Comparison of ENCODE assay signal across 23 cellular contexts in the genomic region with DNA sequence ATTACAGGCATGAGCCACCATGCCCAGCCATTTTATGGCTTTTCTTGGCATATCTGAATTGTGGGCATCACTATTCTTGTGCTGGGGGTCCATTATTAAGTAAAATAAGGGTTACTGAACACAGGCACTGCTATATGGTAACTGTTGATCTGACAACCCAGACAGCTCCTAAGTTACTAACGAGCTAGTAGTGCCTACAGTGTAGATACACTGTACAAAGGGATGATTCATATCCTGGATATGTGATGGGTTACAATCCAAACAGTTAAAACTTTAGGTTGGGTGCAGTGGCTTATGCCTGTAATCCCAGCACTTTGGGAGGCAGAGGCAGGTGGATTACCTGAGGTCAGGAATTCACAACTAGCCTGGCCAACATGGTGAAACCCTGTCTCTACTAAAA. TPM values are rescaled to one million over a fixed set of nuclear protein-coding genes. Genes with fewer than 3 reads are reported as not detected.
DNase-seq lines count a peak whose midpoint lies in the region; ATAC-seq, FAIRE-seq and TF ChIP-seq lines count a peak whose summit lies in the region.
"Had no signal": no experiment of that assay in that cellular context is flagged by ENCODE, and none has a peak within 500 bp of the region (broad histone marks: within the 10 kb centered on the region; RNA-seq: fewer than 3 reads in every experiment).

No MANE protein-coding gene starts in this region.

- H3K4me1 Mint-ChIP-seq in HFFc6 (ENCODE audit: low read depth): peaks cover 23% of the 10 kb centered on the region
- peaks cover 20% of the 10 kb centered on the region for H3K4me1 Mint-ChIP-seq in activated CD8-positive, alpha-beta T cell treated with anti-CD3 and anti-CD28 coated beads, Interleukin-2, amount 10 ng/mL, durations not matched to agents 7 days and 5 days (ENCODE audit: low read depth)

- H3K27me3 ChIP-seq in bronchial epithelial cell (ENCODE audit: control insufficient read depth, insufficient read depth, low read length): no peaks in the 10 kb centered on the region
- no peaks in the 10 kb centered on the region for H3K27me3 ChIP-seq in neutrophil

- H3K27me3 Mint-ChIP-seq in HFFc6 (ENCODE audit: insufficient read depth): no peaks in the 10 kb centered on the region; the same call in none of the 2 replicates
- H3K27me3 Mint-ChIP-seq in activated CD8-positive, alpha-beta T cell treated with anti-CD3 and anti-CD28 coated beads, Interleukin-2, amount 10 ng/mL, durations not matched to agents 7 days and 5 days (ENCODE audit: low read depth): peaks cover 30% of the 10 kb centered on the region

- POLR2A ChIA-PET in activated CD8-positive, alpha-beta T cell treated with anti-CD3 and anti-CD28 coated beads, Interleukin-2, amount 10 ng/mL, durations not matched to agents 7 days and 5 days (lab: Charles Lee): no interaction called here

- no peak for FAIRE-seq in bronchial epithelial cell (lab: Jason Lieb, UNC)
- FAIRE-seq: RCC 7860 had no signal

- TF ChIP-seq CTCF in HFFc6 (IDR thresholded peaks at IDR 0.05) (no peak), bronchial epithelial cell (IDR thresholded peaks at IDR 0.05; ENCODE audit: insufficient read depth, low read length, severe bottlenecking) (no peak), neutrophil (IDR thresholded peaks at IDR 0.05) (no peak)

- peak overlapping the region; percentile 31 for H3K27ac ChIP-seq in neutrophil
- H3K27ac ChIP-seq: SK-N-MC had no signal

- no peaks in the 10 kb centered on the region for H3K36me3 ChIP-seq in bronchial epithelial cell (ENCODE audit: control insufficient read depth, insufficient read depth, low read length)
- no peaks in the 10 kb centered on the region for H3K36me3 ChIP-seq in neutrophil

- H3K4me3 ChIP-seq in bronchial epithelial cell (ENCODE audit: low read depth, low read length) (no peak overlapping the region), neutrophil (ENCODE audit: low read depth in 1 of 2, low read length in 1 of 2) (no peak overlapping the region)
- H3K4me3 ChIP-seq: SK-N-MC had no signal

- no peak overlapping the region for H3K4me3 Mint-ChIP-seq in HFFc6
- no peak overlapping the region for H3K4me3 Mint-ChIP-seq in activated CD8-positive, alpha-beta T cell treated with anti-CD3 and anti-CD28 coated beads, Interleukin-2, amount 10 ng/mL, durations not matched to agents 7 days and 5 days
- H3K4me3 Mint-ChIP-seq: CD8-positive, alpha-beta memory T cell had no signal

- CTCF ChIA-PET in activated CD8-positive, alpha-beta T cell treated with anti-CD3 and anti-CD28 coated beads, Interleukin-2, amount 10 ng/mL, durations not matched to agents 7 days and 5 days (lab: Charles Lee): no interaction called here

- DNase-seq in Daoy (ENCODE audit: low read depth) (peak; percentile 31), HFFc6 (peak; percentile 11), bronchial epithelial cell (ENCODE audit: low read depth) (peak; percentile 67), NCI-H146 treated with DMSO at 0.1 percent for 48 hours (lab: John Stamatoyannopoulos, UW; ENCODE audit: unreplicated experiment) (no peak), left cardiac atrium (no peak), RKO (ENCODE audit: low spot score) (no peak)
- DNase-seq in activated CD8-positive, alpha-beta T cell treated with anti-CD3 and anti-CD28 coated beads, Interleukin-2, amount 10 ng/mL, durations not matched to agents 7 days and 5 days: no peak
- DNase-seq: CD8-positive, alpha-beta memory T cell; DMS79; GDM1; GOT3; IMR-90; Karpas-422; MM.1S; NCI-H1092; NCI-H146; NCI-H2081; NCI-H2171 treated with DMSO at 0.1 percent for 48 hours; NCI-H446 treated with DMSO at 0.1 percent for 48 hours; Right ventricle myocardium superior had no signal

- H3K9me3 Mint-ChIP-seq in HFFc6: peaks cover 14% of the 10 kb centered on the region
- peaks cover 16% of the 10 kb centered on the region for H3K9me3 Mint-ChIP-seq in activated CD8-positive, alpha-beta T cell treated with anti-CD3 and anti-CD28 coated beads, Interleukin-2, amount 10 ng/mL, durations not matched to agents 7 days and 5 days (ENCODE audit: insufficient read depth)

- H3K36me3 Mint-ChIP-seq in HFFc6 (ENCODE audit: low read depth): peaks cover 12% of the 10 kb centered on the region
- peaks cover 2% of the 10 kb centered on the region for H3K36me3 Mint-ChIP-seq in activated CD8-positive, alpha-beta T cell treated with anti-CD3 and anti-CD28 coated beads, Interleukin-2, amount 10 ng/mL, durations not matched to agents 7 days and 5 days (ENCODE audit: low read depth)

- H3K4me1 ChIP-seq in neutrophil (ENCODE audit: control insufficient read depth in 1 of 2, insufficient read depth in 1 of 2, low read depth in 1 of 2, low read length in 1 of 2): peaks cover 49 to 55% of the 10 kb centered on the region in 2 experiments

- ATAC-seq in activated CD8-positive, alpha-beta T cell treated with anti-CD3 and anti-CD28 coated beads, Interleukin-2, amount 10 ng/mL, durations not matched to agents 7 days and 5 days: no peak
- ATAC-seq in left cardiac atrium: no peak

- no peaks in the 10 kb centered on the region for H3K9me3 ChIP-seq in neutrophil

- intact Hi-C loops in left cardiac atrium (cut with DNase I): no loop called here

- H3K27ac Mint-ChIP-seq in HFFc6: no peak overlapping the region
- no peak overlapping the region for H3K27ac Mint-ChIP-seq in activated CD8-positive, alpha-beta T cell treated with anti-CD3 and anti-CD28 coated beads, Interleukin-2, amount 10 ng/mL, durations not matched to agents 7 days and 5 days

RNA-seq across cellular contexts. Expression of a gene that starts 4.3 kb away (rescaled TPM):
- 0.11 TPM in 1 of 2 replicates, not detected in the other for total RNA-seq in Daoy (2014; rRNA removed; shearing (Covaris generic))
- total RNA-seq in HFFc6 (2021; fragmentation: NEBNext Ultra II Directional; extraction: Animal tissue kit (Norgen Biotek cat#: 25700)): 1 to 10 TPM in 5 of 6 experiments, under 1 TPM in 1; 0.84 to 1.9 (median 1.3) TPM
- 2.3 and 3.2 TPM in 2 replicates for total RNA-seq in bronchial epithelial cell
- under 1 TPM; 0.42 to 0.45 TPM for total RNA-seq in activated CD8-positive, alpha-beta T cell treated with anti-CD3 and anti-CD28 coated beads, Interleukin-2, amount 10 ng/mL, durations not matched to agents 7 days and 5 days
- 100 to 1,000 TPM in 1 of 2 donors, 10 to 100 TPM in 1; 73.9 to 107 TPM for total RNA-seq in left cardiac atrium

RNA-seq across cellular contexts. Expression of a gene that starts 10.5 kb away (rescaled TPM):
- 19.1 and 38.7 TPM in 2 replicates for total RNA-seq in Daoy (2014; rRNA removed; shearing (Covaris generic))
- total RNA-seq in HFFc6 (2021; fragmentation: NEBNext Ultra II Directional; extraction: Animal tissue kit (Norgen Biotek cat#: 25700)): 1 to 10 TPM; 3.6 to 7.2 (median 6.1) TPM
- total RNA-seq in bronchial epithelial cell (15.7 and 18.2 TPM in 2 replicates), left cardiac atrium (1 to 10 TPM; 3.9 to 6.4 TPM)
- 10 to 100 TPM; 30.5 to 36.5 TPM for total RNA-seq in activated CD8-positive, alpha-beta T cell treated with anti-CD3 and anti-CD28 coated beads, Interleukin-2, amount 10 ng/mL, durations not matched to agents 7 days and 5 days

RNA-seq across cellular contexts. Expression of a gene that starts 18.7 kb away (rescaled TPM):
- total RNA-seq in Daoy (2014; rRNA removed; shearing (Covaris generic)): 64.1 and 70.2 TPM in 2 replicates
- total RNA-seq in HFFc6 (2021; fragmentation: NEBNext Ultra II Directional; extraction: Animal tissue kit (Norgen Biotek cat#: 25700)): 10 to 100 TPM; 60.5 to 73.9 (median 67.0) TPM
- total RNA-seq in bronchial epithelial cell (16.8 and 46.5 TPM in 2 replicates), left cardiac atrium (100 to 1,000 TPM in 1 of 2 donors, 10 to 100 TPM in 1; 98.2 to 108 TPM)
- 10 to 100 TPM; 81.6 to 84.0 TPM for total RNA-seq in activated CD8-positive, alpha-beta T cell treated with anti-CD3 and anti-CD28 coated beads, Interleukin-2, amount 10 ng/mL, durations not matched to agents 7 days and 5 days

RNA-seq across cellular contexts. Expression of a gene that starts 18.9 kb away (rescaled TPM):
- total RNA-seq in Daoy (2014; rRNA removed; shearing (Covaris generic)): 138 and 190 TPM in 2 replicates
- 100 to 1,000 TPM in 4 of 6 experiments, 10 to 100 TPM in 2; 83.3 to 116 (median 109) TPM for total RNA-seq in HFFc6 (2021; fragmentation: NEBNext Ultra II Directional; extraction: Animal tissue kit (Norgen Biotek cat#: 25700))
- total RNA-seq in bronchial epithelial cell: 58.4 and 98.7 TPM in 2 replicates
- total RNA-seq in activated CD8-positive, alpha-beta T cell treated with anti-CD3 and anti-CD28 coated beads, Interleukin-2, amount 10 ng/mL, durations not matched to agents 7 days and 5 days: 100 to 1,000 TPM in 1 of 2 experiments, 10 to 100 TPM in 1; 92.1 to 104 TPM
- 10 to 100 TPM; 59.6 to 62.8 TPM for total RNA-seq in left cardiac atrium

RNA-seq across cellular contexts. Expression of a gene that starts 36.0 kb away (rescaled TPM):
- total RNA-seq in Daoy (2014; rRNA removed; shearing (Covaris generic)): 16.8 and 22.5 TPM in 2 replicates
- 10 to 100 TPM; 23.7 to 28.3 (median 25.8) TPM for total RNA-seq in HFFc6 (2021; fragmentation: NEBNext Ultra II Directional; extraction: Animal tissue kit (Norgen Biotek cat#: 25700))
- total RNA-seq in bronchial epithelial cell: 35.7 and 40.8 TPM in 2 replicates
- 10 to 100 TPM; 40.1 to 41.1 TPM for total RNA-seq in activated CD8-positive, alpha-beta T cell treated with anti-CD3 and anti-CD28 coated beads, Interleukin-2, amount 10 ng/mL, durations not matched to agents 7 days and 5 days
- 10 to 100 TPM; 11.0 to 15.4 TPM for total RNA-seq in left cardiac atrium

Comparison
In these comparisons a context has a peak if more than half of its experiments do, and no peak if none do; other contexts are left out.
1. DNase-seq: peak in Daoy (single experiment), HFFc6 (single experiment) and bronchial epithelial cell (single experiment); none in NCI-H146 treated with DMSO at 0.1 percent for 48 hours (single experiment), activated CD8-positive, alpha-beta T cell treated with anti-CD3 and anti-CD28 coated beads, Interleukin-2, amount 10 ng/mL, durations not matched to agents 7 days and 5 days (single experiment), left cardiac atrium (single experiment) and RKO (single experiment).
2. RNA of a gene that starts 4.3 kb away (total RNA-seq): 73.9 to 107 TPM in left cardiac atrium; 2.3 to 3.2 TPM in bronchial epithelial cell, 0.84 to 1.9 TPM in HFFc6, 0.42 to 0.45 TPM in activated CD8-positive, alpha-beta T cell treated with anti-CD3 and anti-CD28 coated beads, Interleukin-2, amount 10 ng/mL, durations not matched to agents 7 days and 5 days and 0.11 TPM in Daoy; every median in the first group is over 10 times any median in the second.